Comparison of ENCODE assay signal across 25 cellular contexts in the genomic region with DNA sequence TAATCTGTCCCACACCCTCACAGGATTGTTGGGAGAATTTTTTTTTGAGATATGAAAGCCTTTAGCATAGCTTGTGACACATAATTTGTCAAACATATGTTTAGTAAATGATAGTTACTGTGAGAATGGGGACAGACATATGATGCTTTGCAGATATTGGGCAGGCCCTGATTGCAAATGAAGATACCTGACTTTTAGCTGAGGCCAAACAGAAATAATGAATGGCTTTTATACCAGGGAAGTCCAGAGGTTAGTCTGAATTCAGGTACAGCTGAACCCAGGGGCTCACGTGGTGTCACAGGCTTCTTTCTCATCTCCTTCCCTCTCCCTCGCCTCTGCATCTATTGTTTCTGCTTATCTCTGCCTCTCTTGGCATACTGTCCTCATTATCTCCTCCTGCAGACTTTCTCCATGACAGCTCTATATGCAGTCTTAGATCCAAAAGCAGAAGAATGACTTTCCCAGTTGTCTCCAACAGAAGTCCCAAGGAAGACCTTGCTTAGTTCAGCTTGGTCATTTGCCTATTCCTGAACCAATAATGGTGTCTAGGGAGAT. TPM values are rescaled to one million over a fixed set of nuclear protein-coding genes. Genes with fewer than 3 reads are reported as not detected.
"Had no signal": no experiment of that assay in that cellular context is flagged by ENCODE, and none has a peak within 500 bp of the region (broad histone marks: within the 10 kb centered on the region; RNA-seq: fewer than 3 reads in every experiment).

No MANE protein-coding gene starts in this region.

- H3K4me2 ChIP-seq: hepatocyte had no signal

- H3K36me3 ChIP-seq: gastroesophageal sphincter, heart left ventricle, neutrophil, pancreas, stomach, thyroid gland had no signal

- H3K9me3 ChIP-seq: gastroesophageal sphincter, heart left ventricle, mucosa of descending colon, neutrophil, pancreas, stomach, thyroid gland had no signal

- FAIRE-seq: colon, kidney, pancreas had no signal

- ATAC-seq: foreskin keratinocyte; stimulated activated effector memory CD8-positive, alpha-beta T cell treated with anti-CD3 and anti-CD28 coated beads, Interleukin-12 subunit alpha, Interleukin-12 subunit beta, amount 100 ng/mL, for 72 hours had no signal

- H3K79me2 ChIP-seq: hepatocyte had no signal

- H2AFZ ChIP-seq: hepatocyte had no signal

- H3K27ac ChIP-seq: dorsolateral prefrontal cortex, foreskin keratinocyte, gastroesophageal sphincter, heart left ventricle, hepatocyte, neutrophil, pancreas, stomach, thyroid gland had no signal

- H3K4me1 ChIP-seq: foreskin keratinocyte had no signal

- H3K4me3 ChIP-seq: dorsolateral prefrontal cortex, gastroesophageal sphincter, heart left ventricle, hepatocyte, lung, mucosa of descending colon, pancreas, stomach, thyroid gland had no signal

RNA-seq across cellular contexts. Expression of a gene that starts 4.9 kb away (rescaled TPM):
- total RNA-seq: gastroesophageal sphincter; left lobe of liver; natural killer cell treated with Interleukin-12 subunit alpha and Interleukin-12 subunit beta and Interleukin-15 and Interleukin-18, amount 100 ng/mL, for 72 hours; neural crest cell; posterior vena cava; pulmonary artery endothelial cell; subcutaneous adipose tissue; temporal lobe had no signal

RNA-seq across cellular contexts. Expression of a gene that starts 16.2 kb away (rescaled TPM):
- total RNA-seq: esophagus mucosa; foreskin keratinocyte; natural killer cell treated with Interleukin-12 subunit alpha and Interleukin-12 subunit beta and Interleukin-15 and Interleukin-18, amount 100 ng/mL, for 72 hours; neural crest cell; pulmonary artery endothelial cell; temporal lobe had no signal
- polyA plus RNA-seq: foreskin keratinocyte had no signal

RNA-seq across cellular contexts. Expression of a gene that starts 44.2 kb away (rescaled TPM):
- total RNA-seq: esophagus mucosa; foreskin keratinocyte; gastroesophageal sphincter; heart left ventricle; hepatocyte; kidney; left lobe of liver; liver; lung; mucosa of descending colon; natural killer cell treated with Interleukin-12 subunit alpha and Interleukin-12 subunit beta and Interleukin-15 and Interleukin-18, amount 100 ng/mL, for 72 hours; neural crest cell; omental fat pad; pancreas; pulmonary artery endothelial cell; stomach; subcutaneous adipose tissue; temporal lobe; thyroid gland had no signal
- polyA plus RNA-seq: foreskin keratinocyte, pancreas, stomach, urinary bladder had no signal
